ENCODE assay signal across 8 cellular contexts in the genomic region with DNA sequence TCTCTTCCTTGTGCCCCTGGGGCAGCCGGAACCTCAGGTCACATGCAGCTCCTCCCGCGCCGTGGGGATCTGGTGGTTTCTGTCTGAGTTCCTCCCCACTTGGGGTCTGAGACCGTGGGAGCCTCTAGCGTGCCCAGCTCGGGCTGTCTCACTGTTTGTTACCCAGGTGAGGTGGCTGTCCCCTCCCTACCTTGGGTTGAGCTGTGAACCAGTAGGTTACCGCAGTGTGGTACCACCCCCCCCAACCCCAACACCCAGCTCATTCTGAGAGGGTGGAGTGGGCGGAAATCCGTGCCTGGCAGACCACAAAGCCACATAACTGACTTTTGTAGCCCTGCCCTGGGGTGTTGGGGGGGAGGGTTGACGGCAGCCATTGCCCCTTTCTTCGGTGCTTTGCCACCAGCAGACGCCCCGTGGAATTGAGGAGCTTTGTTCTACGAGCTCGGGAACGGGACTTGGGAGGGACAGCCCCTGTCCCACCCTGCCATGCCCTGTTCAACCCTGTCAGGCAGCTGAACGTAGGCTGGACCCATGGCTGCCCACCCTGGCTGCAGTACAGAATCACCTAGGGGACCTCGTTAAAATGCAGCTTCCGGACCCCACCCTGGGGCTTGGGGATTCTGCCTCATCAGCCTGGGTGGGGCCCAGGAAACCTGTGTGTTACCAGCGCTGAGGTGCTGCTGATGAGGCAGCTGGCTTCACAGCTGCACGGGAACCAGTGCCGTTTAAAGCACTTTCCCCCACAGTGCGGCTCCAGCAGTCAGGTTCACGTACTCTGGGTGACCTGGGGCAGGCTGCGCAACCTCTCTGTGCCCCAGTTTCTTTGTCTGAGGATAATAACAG. TPM values are rescaled to one million over a fixed set of nuclear protein-coding genes. Genes with fewer than 3 reads are reported as not detected.
A peak's percentile ranks its signal among the peaks of the same experiment; 100 is the strongest.
DNase-seq lines count a peak whose midpoint lies in the region; ATAC-seq lines count a peak whose summit lies in the region.

No MANE protein-coding gene starts in this region.

- ATAC-seq in HG02938 (IDR thresholded peaks at IDR 0.05; ENCODE audit: unreplicated experiment), result peak; percentile 45

- DNase-seq in A172 (ENCODE audit: low spot score) (peak; percentile 68), UCSD-AML1 (lab: John Stamatoyannopoulos, UW; ENCODE audit: unreplicated experiment) (peak; percentile 77), NCI-H510A treated with DMSO at 0.1 percent for 48 hours (lab: John Stamatoyannopoulos, UW) (no peak), C1 segment of cervical spinal cord (lab: John Stamatoyannopoulos, UW) (no peak), T1000 (lab: John Stamatoyannopoulos, UW) (no peak)
- peak; percentile 98 for DNase-seq in central memory CD4-positive, alpha-beta T cell
- peak; percentile 64 to 70 for DNase-seq in stimulated activated CD4-positive, alpha-beta T cell treated with anti-CD3 and anti-CD28 coated beads, Interleukin-2, amount 100 ng/mL, for 48 hours

RNA-seq across cellular contexts. Expression of gene RAP1GAP2, which starts 18.5 kb away (rescaled TPM):
- 3.8 and 6.4 TPM in 2 replicates for total RNA-seq in A172 (2014; rRNA removed; shearing (Covaris generic))

Comparison
In these comparisons a context has a peak if more than half of its experiments do, and no peak if none do; other contexts are left out.
1. DNase-seq: peak in A172 (single experiment), UCSD-AML1 (single experiment), central memory CD4-positive, alpha-beta T cell (single experiment) and stimulated activated CD4-positive, alpha-beta T cell treated with anti-CD3 and anti-CD28 coated beads, Interleukin-2, amount 100 ng/mL, for 48 hours (2 of 2); none in NCI-H510A treated with DMSO at 0.1 percent for 48 hours (single experiment), C1 segment of cervical spinal cord (0 of 14) and T1000 (single experiment).